ENCODE assay signal across 15 cellular contexts in the genomic region with DNA sequence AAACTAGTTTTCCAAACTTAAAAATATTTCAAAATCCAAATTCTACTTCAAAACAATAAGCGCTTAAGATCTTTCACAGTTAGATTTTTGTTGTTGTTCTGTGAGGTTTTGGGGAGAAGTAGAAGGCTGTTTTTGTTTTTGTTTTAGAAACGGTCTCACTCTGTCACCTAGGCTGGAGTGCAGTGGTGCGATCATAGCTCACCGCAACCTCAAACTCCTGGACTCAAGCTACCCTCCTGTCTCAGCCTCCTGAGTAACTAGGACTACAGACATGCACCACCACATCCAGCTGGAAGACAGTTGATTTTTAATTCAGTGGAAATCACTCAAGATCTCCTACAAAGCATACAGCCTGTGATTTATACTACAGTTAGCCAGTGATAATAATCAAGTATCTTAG.
"Had no signal": no experiment of that assay in that cellular context is flagged by ENCODE, and none has a peak within 500 bp of the region (broad histone marks: within the 10 kb centered on the region; RNA-seq: fewer than 3 reads in every experiment).

No MANE protein-coding gene starts in this region.

- H3K27ac ChIP-seq: cardiac muscle cell, esophagus squamous epithelium, right atrium auricular region, stomach, VCaP had no signal

- ATAC-seq: left cardiac atrium; mucosa of descending colon; naive thymus-derived CD8-positive, alpha-beta T cell had no signal

- H3K27me3 Mint-ChIP-seq: activated naive CD4-positive, alpha-beta T cell treated with anti-CD3 and anti-CD28 coated beads, Interleukin-2, amount 10 ng/mL, durations not matched to agents 7 days and 5 days had no signal

- H3K36me3 ChIP-seq: esophagus squamous epithelium, right atrium auricular region had no signal

- H3K27ac Mint-ChIP-seq: activated naive CD4-positive, alpha-beta T cell treated with anti-CD3 and anti-CD28 coated beads, Interleukin-2, amount 10 ng/mL, durations not matched to agents 7 days and 5 days; activated T-helper 2 cell treated with anti-CD3 and anti-CD28 coated beads, Interferon-gamma antibody, Interleukin-2, Interleukin-4, amounts not matched to agents 10 μg/mL and 5 μg/mL and 100 μg/mL, durations not matched to agents 14 hours and 24 hours and 36 hours had no signal

- H3K4me3 Mint-ChIP-seq: activated naive CD4-positive, alpha-beta T cell treated with anti-CD3 and anti-CD28 coated beads, Interleukin-2, amount 10 ng/mL, durations not matched to agents 7 days and 5 days; naive thymus-derived CD8-positive, alpha-beta T cell had no signal

- H3K9me3 Mint-ChIP-seq: activated naive CD4-positive, alpha-beta T cell treated with anti-CD3 and anti-CD28 coated beads, Interleukin-2, amount 10 ng/mL, durations not matched to agents 7 days and 5 days; activated T-helper 2 cell treated with anti-CD3 and anti-CD28 coated beads, Interferon-gamma antibody, Interleukin-2, Interleukin-4, amounts not matched to agents 10 μg/mL and 5 μg/mL and 100 μg/mL, durations not matched to agents 14 hours and 24 hours and 36 hours; naive thymus-derived CD8-positive, alpha-beta T cell had no signal

- H3K36me3 Mint-ChIP-seq: naive thymus-derived CD8-positive, alpha-beta T cell had no signal

- DNase-seq: activated CD4-positive, alpha-beta T cell treated with anti-CD3 and anti-CD28 coated beads for 48 hours; activated naive CD4-positive, alpha-beta T cell treated with anti-CD3 and anti-CD28 coated beads, Interleukin-2, amount 10 ng/mL, durations not matched to agents 7 days and 5 days; activated T-cell treated with anti-CD3 and anti-CD28 coated beads for 4 hours; esophagus squamous epithelium; foreskin fibroblast; left cardiac atrium; mucosa of descending colon; naive thymus-derived CD8-positive, alpha-beta T cell; small intestine; stomach had no signal

- H3K4me3 ChIP-seq: cardiac muscle cell, esophagus squamous epithelium, lung, mucosa of descending colon, right atrium auricular region, stomach had no signal

- H3K27me3 ChIP-seq: cardiac muscle cell, esophagus squamous epithelium, right atrium auricular region, stomach had no signal
